In genomic region chr6:9890893-9891292, GRCh38 we compare ENCODE assay signal across 24 cellular contexts.
"Had no signal": no experiment of that assay in that cellular context is flagged by ENCODE, and none has a peak within 500 bp of the region (broad histone marks: within the 10 kb centered on the region; RNA-seq: fewer than 3 reads in every experiment).

No MANE protein-coding gene starts in this region.

- DNase-seq: colonic mucosa; cortex of kidney; dermis blood vessel endothelial cell; dorsolateral prefrontal cortex; effector CD4-positive, alpha-beta T cell; effector CD8-positive, alpha-beta T cell; effector memory CD4-positive, alpha-beta T cell; effector memory CD8-positive, alpha-beta T cell; endodermal cell; erythroblast; esophagus squamous epithelium; foreskin fibroblast; foreskin keratinocyte; foreskin melanocyte; gastrocnemius medialis; glutamatergic neuron; head of caudate nucleus; heart left ventricle; heart right ventricle had no signal

- H3K36me3 ChIP-seq: colonic mucosa, esophagus muscularis mucosa, esophagus squamous epithelium, gastrocnemius medialis, gastroesophageal sphincter, heart left ventricle, heart right ventricle had no signal

- H3K4me1 ChIP-seq: colonic mucosa, esophagus muscularis mucosa, esophagus squamous epithelium, foreskin keratinocyte, gastrocnemius medialis, gastroesophageal sphincter, heart left ventricle, heart right ventricle had no signal

- H3K27ac ChIP-seq: colonic mucosa, coronary artery, dorsolateral prefrontal cortex, epithelial cell of prostate, esophagus muscularis mucosa, esophagus squamous epithelium, foreskin keratinocyte, gastrocnemius medialis, gastroesophageal sphincter, heart left ventricle, heart right ventricle, hepatocyte had no signal

- H3K4me3 ChIP-seq: colonic mucosa, coronary artery, dorsolateral prefrontal cortex, esophagus muscularis mucosa, esophagus squamous epithelium, gastrocnemius medialis, gastroesophageal sphincter, heart left ventricle, heart right ventricle, hepatocyte had no signal

- H3K9me3 ChIP-seq: colonic mucosa, esophagus squamous epithelium, gastrocnemius medialis, gastroesophageal sphincter had no signal
